23 cellular contexts compared by ENCODE assay signal in genomic region chr20:5807431-5807830, GRCh38. TPM values are rescaled to one million over a fixed set of nuclear protein-coding genes. Genes with fewer than 3 reads are reported as not detected.
A peak's percentile ranks its signal among the peaks of the same experiment; 100 is the strongest.
DNase-seq lines count a peak whose midpoint lies in the region; ATAC-seq and TF ChIP-seq lines count a peak whose summit lies in the region.
"Had no signal": no experiment of that assay in that cellular context is flagged by ENCODE, and none has a peak within 500 bp of the region (broad histone marks: within the 10 kb centered on the region; RNA-seq: fewer than 3 reads in every experiment).

No MANE protein-coding gene starts in this region.

- CTCF ChIA-PET in activated CD8-positive, alpha-beta memory T cell treated with anti-CD3 and anti-CD28 coated beads, Interleukin-2, amount 10 ng/mL, durations not matched to agents 7 days and 5 days (lab: Charles Lee), result no interaction called here

- no peak for DNase-seq in activated naive CD8-positive, alpha-beta T cell treated with anti-CD3 and anti-CD28 coated beads, Interleukin-2, amount 50 U/mL, for 24 hours
- peak; percentile 33 for DNase-seq in HK-2 (ENCODE audit: unreplicated experiment)
- peak; percentile 29 for DNase-seq in kidney epithelial cell (ENCODE audit: low read depth)
- no peak for DNase-seq in stimulated activated effector memory CD8-positive, alpha-beta T cell treated with anti-CD3 and anti-CD28 coated beads, Interleukin-12 subunit alpha, Interleukin-12 subunit beta, amount 100 ng/mL, for 72 hours (ENCODE audit: low spot score in 2 of 2)
- DNase-seq in activated CD8-positive, alpha-beta memory T cell treated with anti-CD3 and anti-CD28 coated beads, Interleukin-2, amount 10 ng/mL, durations not matched to agents 7 days and 5 days, result no peak
- DNase-seq in HUDEP-2 (lab: John Stamatoyannopoulos, UW; ENCODE audit: unreplicated experiment in 76 of 76), result no peak
- DNase-seq: CD8-positive, alpha-beta T cell; DMS153; GDM1; HCEC 1CT; Kasumi-1; NCI-H1694; NCI-H2081; NCI-H2171; NCI-H345; NCI-H524; NCI-H774; NK-92 treated with Interleukin-12 subunit alpha and Interleukin-12 subunit beta, amount 100 ng/mL, for 24 hours had no signal

- H3K27me3 ChIP-seq in kidney epithelial cell (ENCODE audit: control insufficient read depth, insufficient read depth, low read length), result no peaks in the 10 kb centered on the region
- H3K27me3 ChIP-seq: BLaER1 treated with 17β-estradiol and CSF1 and Interleukin-3, amounts not matched to agents 10 nM and 100 nM; SJSA1 had no signal

- TF ChIP-seq CTCF in kidney epithelial cell (IDR thresholded peaks at IDR 0.05; ENCODE audit: insufficient read depth, low read length, poor library complexity, severe bottlenecking), result no peak

- peaks cover 24% of the 10 kb centered on the region for H3K4me1 Mint-ChIP-seq in activated naive CD8-positive, alpha-beta T cell (ENCODE audit: low read depth)
- peaks cover 3% of the 10 kb centered on the region for H3K4me1 Mint-ChIP-seq in activated naive CD8-positive, alpha-beta T cell treated with anti-CD3 and anti-CD28 coated beads, Interleukin-2, amount 50 U/mL, for 24 hours
- peaks cover 4% of the 10 kb centered on the region for H3K4me1 Mint-ChIP-seq in stimulated activated effector memory CD8-positive, alpha-beta T cell treated with anti-CD3 and anti-CD28 coated beads, Interleukin-12 subunit alpha, Interleukin-12 subunit beta, amount 100 ng/mL, for 72 hours
- H3K4me1 Mint-ChIP-seq in activated CD8-positive, alpha-beta memory T cell treated with anti-CD3 and anti-CD28 coated beads, Interleukin-2, amount 10 ng/mL, durations not matched to agents 7 days and 5 days, result peaks cover 12% of the 10 kb centered on the region

- peaks cover 6% of the 10 kb centered on the region for H3K36me3 Mint-ChIP-seq in activated naive CD8-positive, alpha-beta T cell
- peaks cover 2% of the 10 kb centered on the region for H3K36me3 Mint-ChIP-seq in activated naive CD8-positive, alpha-beta T cell treated with anti-CD3 and anti-CD28 coated beads, Interleukin-2, amount 50 U/mL, for 24 hours (ENCODE audit: low read depth)
- peaks cover 8% of the 10 kb centered on the region for H3K36me3 Mint-ChIP-seq in stimulated activated effector memory CD8-positive, alpha-beta T cell treated with anti-CD3 and anti-CD28 coated beads, Interleukin-12 subunit alpha, Interleukin-12 subunit beta, amount 100 ng/mL, for 72 hours
- no peaks in the 10 kb centered on the region for H3K36me3 Mint-ChIP-seq in activated CD8-positive, alpha-beta memory T cell treated with anti-CD3 and anti-CD28 coated beads, Interleukin-2, amount 10 ng/mL, durations not matched to agents 7 days and 5 days

- no peak overlapping the region for H3K4me3 Mint-ChIP-seq in activated naive CD8-positive, alpha-beta T cell
- H3K4me3 Mint-ChIP-seq in activated naive CD8-positive, alpha-beta T cell treated with anti-CD3 and anti-CD28 coated beads, Interleukin-2, amount 50 U/mL, for 24 hours, result no peak overlapping the region
- H3K4me3 Mint-ChIP-seq in stimulated activated effector memory CD8-positive, alpha-beta T cell treated with anti-CD3 and anti-CD28 coated beads, Interleukin-12 subunit alpha, Interleukin-12 subunit beta, amount 100 ng/mL, for 72 hours, result no peak overlapping the region
- no peak overlapping the region for H3K4me3 Mint-ChIP-seq in activated CD8-positive, alpha-beta memory T cell treated with anti-CD3 and anti-CD28 coated beads, Interleukin-2, amount 10 ng/mL, durations not matched to agents 7 days and 5 days
- H3K4me3 Mint-ChIP-seq: CD8-positive, alpha-beta T cell; GM23338 had no signal

- H3K36me3 ChIP-seq in kidney epithelial cell (ENCODE audit: control insufficient read depth, insufficient read depth, low read length), result no peaks in the 10 kb centered on the region
- H3K36me3 ChIP-seq: SJSA1 had no signal

- no peaks in the 10 kb centered on the region for H3K27me3 Mint-ChIP-seq in activated naive CD8-positive, alpha-beta T cell
- no peaks in the 10 kb centered on the region for H3K27me3 Mint-ChIP-seq in activated naive CD8-positive, alpha-beta T cell treated with anti-CD3 and anti-CD28 coated beads, Interleukin-2, amount 50 U/mL, for 24 hours
- H3K27me3 Mint-ChIP-seq in activated CD8-positive, alpha-beta memory T cell treated with anti-CD3 and anti-CD28 coated beads, Interleukin-2, amount 10 ng/mL, durations not matched to agents 7 days and 5 days, result no peaks in the 10 kb centered on the region

- H3K4me3 ChIP-seq in kidney epithelial cell (ENCODE audit: low read depth, low read length), result no peak overlapping the region
- H3K4me3 ChIP-seq: BLaER1 treated with 17β-estradiol and CSF1 and Interleukin-3, amounts not matched to agents 10 nM and 100 nM; GM23338; SJSA1 had no signal

- ATAC-seq in activated naive CD8-positive, alpha-beta T cell treated with anti-CD3 and anti-CD28 coated beads, Interleukin-2, amount 50 U/mL, for 24 hours, result no peak
- ATAC-seq in stimulated activated effector memory CD8-positive, alpha-beta T cell treated with anti-CD3 and anti-CD28 coated beads, Interleukin-12 subunit alpha, Interleukin-12 subunit beta, amount 100 ng/mL, for 72 hours, result no peak
- ATAC-seq in activated CD8-positive, alpha-beta memory T cell treated with anti-CD3 and anti-CD28 coated beads, Interleukin-2, amount 10 ng/mL, durations not matched to agents 7 days and 5 days, result no peak
- no peak for ATAC-seq in HG03135 (IDR thresholded peaks at IDR 0.05; ENCODE audit: unreplicated experiment)
- ATAC-seq: CD8-positive, alpha-beta T cell had no signal

- H3K27ac Mint-ChIP-seq in activated naive CD8-positive, alpha-beta T cell, result peak overlapping the region; percentile 34
- no peak overlapping the region for H3K27ac Mint-ChIP-seq in activated naive CD8-positive, alpha-beta T cell treated with anti-CD3 and anti-CD28 coated beads, Interleukin-2, amount 50 U/mL, for 24 hours
- H3K27ac Mint-ChIP-seq in stimulated activated effector memory CD8-positive, alpha-beta T cell treated with anti-CD3 and anti-CD28 coated beads, Interleukin-12 subunit alpha, Interleukin-12 subunit beta, amount 100 ng/mL, for 72 hours, result peak overlapping the region; percentile 12
- no peak overlapping the region for H3K27ac Mint-ChIP-seq in activated CD8-positive, alpha-beta memory T cell treated with anti-CD3 and anti-CD28 coated beads, Interleukin-2, amount 10 ng/mL, durations not matched to agents 7 days and 5 days
- H3K27ac Mint-ChIP-seq: CD8-positive, alpha-beta T cell; GM23338 had no signal

- H3K9me3 Mint-ChIP-seq in activated naive CD8-positive, alpha-beta T cell (ENCODE audit: low read depth), result no peaks in the 10 kb centered on the region
- H3K9me3 Mint-ChIP-seq in activated naive CD8-positive, alpha-beta T cell treated with anti-CD3 and anti-CD28 coated beads, Interleukin-2, amount 50 U/mL, for 24 hours, result no peaks in the 10 kb centered on the region
- no peaks in the 10 kb centered on the region for H3K9me3 Mint-ChIP-seq in stimulated activated effector memory CD8-positive, alpha-beta T cell treated with anti-CD3 and anti-CD28 coated beads, Interleukin-12 subunit alpha, Interleukin-12 subunit beta, amount 100 ng/mL, for 72 hours
- no peaks in the 10 kb centered on the region for H3K9me3 Mint-ChIP-seq in activated CD8-positive, alpha-beta memory T cell treated with anti-CD3 and anti-CD28 coated beads, Interleukin-2, amount 10 ng/mL, durations not matched to agents 7 days and 5 days (ENCODE audit: low read depth)
- H3K9me3 Mint-ChIP-seq: CD8-positive, alpha-beta T cell; GM23338 had no signal

RNA-seq across cellular contexts. Expression of gene SHLD1, which starts 57.2 kb away (rescaled TPM):
- 1.3 and 1.6 TPM in 2 replicates for total RNA-seq in kidney epithelial cell
- 1 to 10 TPM; 8.5 to 9.1 TPM for total RNA-seq in activated CD8-positive, alpha-beta memory T cell treated with anti-CD3 and anti-CD28 coated beads, Interleukin-2, amount 10 ng/mL, durations not matched to agents 7 days and 5 days

Comparison
In these comparisons a context has a peak if more than half of its experiments do, and no peak if none do; other contexts are left out.
1. H3K27ac Mint-ChIP-seq: peak in activated naive CD8-positive, alpha-beta T cell (single experiment) and stimulated activated effector memory CD8-positive, alpha-beta T cell treated with anti-CD3 and anti-CD28 coated beads, Interleukin-12 subunit alpha, Interleukin-12 subunit beta, amount 100 ng/mL, for 72 hours (single experiment); none in activated naive CD8-positive, alpha-beta T cell treated with anti-CD3 and anti-CD28 coated beads, Interleukin-2, amount 50 U/mL, for 24 hours (single experiment) and activated CD8-positive, alpha-beta memory T cell treated with anti-CD3 and anti-CD28 coated beads, Interleukin-2, amount 10 ng/mL, durations not matched to agents 7 days and 5 days (single experiment).
2. DNase-seq: peak in HK-2 (single experiment) and kidney epithelial cell (single experiment); none in activated naive CD8-positive, alpha-beta T cell treated with anti-CD3 and anti-CD28 coated beads, Interleukin-2, amount 50 U/mL, for 24 hours (single experiment), stimulated activated effector memory CD8-positive, alpha-beta T cell treated with anti-CD3 and anti-CD28 coated beads, Interleukin-12 subunit alpha, Interleukin-12 subunit beta, amount 100 ng/mL, for 72 hours (0 of 2), activated CD8-positive, alpha-beta memory T cell treated with anti-CD3 and anti-CD28 coated beads, Interleukin-2, amount 10 ng/mL, durations not matched to agents 7 days and 5 days (single experiment) and HUDEP-2 (0 of 76).